28 cellular contexts compared by ENCODE assay signal in genomic region chr15:81113861-81114261, GRCh38. TPM values are rescaled to one million over a fixed set of nuclear protein-coding genes. Genes with fewer than 3 reads are reported as not detected.
A peak's percentile ranks its signal among the peaks of the same experiment; 100 is the strongest.
DNase-seq lines count a peak whose midpoint lies in the region; ATAC-seq and TF ChIP-seq lines count a peak whose summit lies in the region.
"Had no signal": no experiment of that assay in that cellular context is flagged by ENCODE, and none has a peak within 500 bp of the region (broad histone marks: within the 10 kb centered on the region; RNA-seq: fewer than 3 reads in every experiment).

No MANE protein-coding gene starts in this region.

- H3K27me3 Mint-ChIP-seq in GM23338 (ENCODE audit: insufficient read depth, low read depth, poor library complexity): peaks cover 6% of the 10 kb centered on the region

- no peak overlapping the region for H3K27ac Mint-ChIP-seq in GM23338
- H3K27ac Mint-ChIP-seq: activated CD4-positive, alpha-beta T cell treated with anti-CD3 and anti-CD28 coated beads, Interleukin-2, amount 10 ng/mL, durations not matched to agents 7 days and 5 days; activated CD8-positive, alpha-beta memory T cell treated with anti-CD3 and anti-CD28 coated beads, Interleukin-2, amount 10 ng/mL, durations not matched to agents 7 days and 5 days; activated naive CD4-positive, alpha-beta T cell treated with anti-CD3 and anti-CD28 coated beads for 36 hours; activated T-cell treated with anti-CD3 and anti-CD28 coated beads, Interleukin-2, amount 50 U/mL, for 72 hours; CD8-positive, alpha-beta memory T cell; natural killer cell had no signal

- H3K36me3 ChIP-seq in GM23338 (ENCODE audit: insufficient read depth) (no peaks in the 10 kb centered on the region), adipocyte (ENCODE audit: control insufficient read depth, insufficient read depth, low read length, severe bottlenecking) (no peaks in the 10 kb centered on the region), heart right ventricle (no peaks in the 10 kb centered on the region)
- H3K36me3 ChIP-seq: gastroesophageal sphincter, left ventricle myocardium inferior, WERI-Rb-1 had no signal

- H3K36me3 Mint-ChIP-seq in GM23338 (ENCODE audit: low read depth): no peaks in the 10 kb centered on the region
- H3K36me3 Mint-ChIP-seq: activated CD8-positive, alpha-beta memory T cell treated with anti-CD3 and anti-CD28 coated beads, Interleukin-2, amount 10 ng/mL, durations not matched to agents 7 days and 5 days; natural killer cell had no signal

- H3K27me3 ChIP-seq in GM23338 (ENCODE audit: insufficient read depth) (peaks cover 17% of the 10 kb centered on the region), adipocyte (replicated peaks; ENCODE audit: control insufficient read depth, insufficient read depth, low read length) (no peaks in the 10 kb centered on the region), heart right ventricle (peaks cover 0 to 19% (median 7%) of the 10 kb centered on the region in 7 donors)
- H3K27me3 ChIP-seq: testis had no signal

- H3K4me3 ChIP-seq in GM23338: no peak overlapping the region
- H3K4me3 ChIP-seq in adipocyte (ENCODE audit: low read length): no peak overlapping the region
- no peak overlapping the region for H3K4me3 ChIP-seq in epithelial cell of esophagus (ENCODE audit: low read length)
- H3K4me3 ChIP-seq in skeletal muscle cell (ENCODE audit: low read depth, low read length): no peak overlapping the region
- no peak overlapping the region for H3K4me3 ChIP-seq in heart right ventricle
- no peak overlapping the region for H3K4me3 ChIP-seq in coronary artery
- H3K4me3 ChIP-seq: gastroesophageal sphincter, left ventricle myocardium inferior, testis had no signal

- H3K27ac ChIP-seq in GM23338 (ENCODE audit: low read depth) (no peak overlapping the region), heart right ventricle (no peak overlapping the region), coronary artery (no peak overlapping the region)
- H3K27ac ChIP-seq: gastroesophageal sphincter, left ventricle myocardium inferior, testis, WERI-Rb-1 had no signal

- H3K9ac ChIP-seq in adipocyte (ENCODE audit: low read length): no peak overlapping the region

- no peak overlapping the region for H2AFZ ChIP-seq in GM23338

- H3K9me2 ChIP-seq in GM23338 (ENCODE audit: insufficient read depth): no peaks in the 10 kb centered on the region

- H3K9me3 Mint-ChIP-seq in GM23338: no peaks in the 10 kb centered on the region; the same call in 2 of the 3 replicates
- H3K9me3 Mint-ChIP-seq: activated CD4-positive, alpha-beta T cell treated with anti-CD3 and anti-CD28 coated beads, Interleukin-2, amount 10 ng/mL, durations not matched to agents 7 days and 5 days; activated naive CD4-positive, alpha-beta T cell treated with anti-CD3 and anti-CD28 coated beads for 36 hours; activated T-cell treated with anti-CD3 and anti-CD28 coated beads, Interleukin-2, amount 50 U/mL, for 72 hours; CD8-positive, alpha-beta memory T cell; natural killer cell had no signal

- H3K4me3 Mint-ChIP-seq in GM23338: no peak overlapping the region
- H3K4me3 Mint-ChIP-seq: activated CD4-positive, alpha-beta T cell treated with anti-CD3 and anti-CD28 coated beads, Interleukin-2, amount 10 ng/mL, durations not matched to agents 7 days and 5 days; activated CD8-positive, alpha-beta memory T cell treated with anti-CD3 and anti-CD28 coated beads, Interleukin-2, amount 10 ng/mL, durations not matched to agents 7 days and 5 days; activated naive CD4-positive, alpha-beta T cell treated with anti-CD3 and anti-CD28 coated beads for 36 hours; activated T-cell treated with anti-CD3 and anti-CD28 coated beads, Interleukin-2, amount 50 U/mL, for 72 hours; CD8-positive, alpha-beta memory T cell; natural killer cell had no signal

- H3K4me1 ChIP-seq in GM23338 (ENCODE audit: insufficient read depth): peaks cover 13% of the 10 kb centered on the region
- H3K4me1 ChIP-seq in adipocyte (ENCODE audit: control insufficient read depth, insufficient read depth, low read length): peaks cover 12% of the 10 kb centered on the region
- H3K4me1 ChIP-seq in heart right ventricle: peaks cover 0 to 35% (median 5%) of the 10 kb centered on the region in 9 donors
- H3K4me1 ChIP-seq: testis had no signal

- peaks cover 17% of the 10 kb centered on the region for H3K4me1 Mint-ChIP-seq in GM23338
- H3K4me1 Mint-ChIP-seq: natural killer cell had no signal

- intact Hi-C loops in heart right ventricle (cut with DNase I): loop anchor here in 1 of 10 donors (5.0 kb wide), 1 partner anchor 38 kb away; no protein-coding TSS in a partner anchor

- H3K4me2 ChIP-seq in GM23338: no peak overlapping the region

- WGBS in heart right ventricle, 2 donors: 19 to 24% methylated on average over 3 of the region's 3 CpGs

- TF ChIP-seq CTCF in GM23338 (conservative IDR thresholded peaks at IDR 0.05; ENCODE audit: low read depth in 2 of 2) (no peak), epithelial cell of esophagus (IDR thresholded peaks at IDR 0.05; ENCODE audit: insufficient read depth, low read depth, low read length, missing control alignments) (no peak), heart right ventricle (IDR thresholded peaks at IDR 0.05) (no peak), coronary artery (IDR thresholded peaks at IDR 0.05) (no peak)

- H3K79me2 ChIP-seq in GM23338 (replicated peaks; ENCODE audit: insufficient read depth): no peaks in the 10 kb centered on the region

- DNase-seq in GM23338 (ENCODE audit: low spot score) (peak; percentile 63), adipocyte (ENCODE audit: low read depth) (peak; percentile 77), epithelial cell of esophagus (ENCODE audit: low read depth) (peak; percentile 78), skeletal muscle cell (ENCODE audit: low read depth) (peak; percentile 42), heart right ventricle (no peak), coronary artery (ENCODE audit: low spot score) (no peak)
- DNase-seq: activated CD4-positive, alpha-beta T cell treated with anti-CD3 and anti-CD28 coated beads, Interleukin-2, amount 10 ng/mL, durations not matched to agents 7 days and 5 days; activated CD8-positive, alpha-beta memory T cell treated with anti-CD3 and anti-CD28 coated beads, Interleukin-2, amount 10 ng/mL, durations not matched to agents 7 days and 5 days; activated naive CD4-positive, alpha-beta T cell treated with anti-CD3 and anti-CD28 coated beads for 36 hours; activated T-cell treated with anti-CD3 and anti-CD28 coated beads, Interleukin-2, amount 50 U/mL, for 72 hours; CD8-positive, alpha-beta memory T cell; central memory CD4-positive, alpha-beta T cell; erythroblast; GF-D8; GOT3; hypothalamus; Karpas-422; left ventricle myocardium inferior; natural killer cell; NCI-H187 treated with DMSO at 0.1 percent for 48 hours; retina; stimulated activated CD4-positive, alpha-beta T cell treated with anti-CD3 and anti-CD28 coated beads, Interleukin-4, amount 100 ng/mL, for 24 hours; stimulated activated naive CD4-positive, alpha-beta T cell; T-helper 9 cell; testis; WERI-Rb-1 had no signal

- ATAC-seq in GM23338 (peak; percentile 22; the same call in 1 of the 3 replicates), heart right ventricle (no peak), HG03045 (IDR thresholded peaks at IDR 0.05; ENCODE audit: unreplicated experiment) (no peak)
- ATAC-seq: activated CD8-positive, alpha-beta memory T cell treated with anti-CD3 and anti-CD28 coated beads, Interleukin-2, amount 10 ng/mL, durations not matched to agents 7 days and 5 days; activated T-cell treated with anti-CD3 and anti-CD28 coated beads, Interleukin-2, amount 50 U/mL, for 72 hours; gastroesophageal sphincter; natural killer cell had no signal

- H3F3A ChIP-seq in GM23338 (replicated peaks; ENCODE audit: low read depth): no peaks in the 10 kb centered on the region

- H3K9me3 ChIP-seq in adipocyte (ENCODE audit: control insufficient read depth, low read length): no peaks in the 10 kb centered on the region
- H3K9me3 ChIP-seq in heart right ventricle: no peaks in the 10 kb centered on the region
- H3K9me3 ChIP-seq: gastroesophageal sphincter, left ventricle myocardium inferior, testis had no signal

- no peaks in the 10 kb centered on the region for H4K20me1 ChIP-seq in GM23338 (replicated peaks; ENCODE audit: insufficient read depth)

TF ChIP-seq in GM23338, 12 proteins besides CTCF, POLR2A, EP300 and RAD21 (continues in another document):
- no peak for TF ChIP-seq CREB1 (CRISPR knock-in tag; IDR thresholded peaks at IDR 0.05; ENCODE audit: low read depth)
- no peak for TF ChIP-seq ZNF114 (CRISPR knock-in tag; IDR thresholded peaks at IDR 0.05)
- TF ChIP-seq POLR2AphosphoS5 (IDR thresholded peaks at IDR 0.05; ENCODE audit: low read depth): no peak
- TF ChIP-seq EZH2 (IDR thresholded peaks at IDR 0.05; ENCODE audit: low read depth, unreplicated experiment): no peak
- no peak for TF ChIP-seq EZH2phosphoT487 (IDR thresholded peaks at IDR 0.05; ENCODE audit: unreplicated experiment)
- no peak for TF ChIP-seq NANOG (IDR thresholded peaks at IDR 0.05; ENCODE audit: borderline replicate concordance)
- TF ChIP-seq REST (IDR thresholded peaks at IDR 0.05; ENCODE audit: unreplicated experiment): no peak

RNA-seq across cellular contexts. Expression of gene CFAP161, which starts 20.2 kb away (rescaled TPM):
- not detected in 2 replicates for total RNA-seq in GM23338 (2014; rRNA removed; shearing (Covaris generic))
- polyA plus RNA-seq in GM23338 (2016; fragmentation: Nextera tagmentation; extraction: Ambion mirVana) (0.13 TPM in 1 of 2 replicates, not detected in the other), heart right ventricle (under 1 TPM; 0.32 to 0.95 TPM)
- total RNA-seq in heart right ventricle: 1 to 10 TPM in 3 of 10 donors, under 1 TPM in 7; 0.28 to 1.2 (median 0.83) TPM
- total RNA-seq: activated CD4-positive, alpha-beta T cell treated with anti-CD3 and anti-CD28 coated beads, Interleukin-2, amount 10 ng/mL, durations not matched to agents 7 days and 5 days; activated CD8-positive, alpha-beta memory T cell treated with anti-CD3 and anti-CD28 coated beads, Interleukin-2, amount 10 ng/mL, durations not matched to agents 7 days and 5 days; activated naive CD4-positive, alpha-beta T cell treated with anti-CD3 and anti-CD28 coated beads for 36 hours; CD8-positive, alpha-beta memory T cell had no signal
- polyA plus RNA-seq: CD8-positive, alpha-beta memory T cell had no signal

Comparison
In these comparisons a context has a peak if more than half of its experiments do, and no peak if none do; other contexts are left out.
1. DNase-seq: peak in GM23338 (single experiment), adipocyte (single experiment), epithelial cell of esophagus (single experiment) and skeletal muscle cell (single experiment); none in heart right ventricle (0 of 2) and coronary artery (single experiment).